Comparison of ENCODE assay signal across 8 cellular contexts in genomic region chr3:105836533-105836932, GRCh38. TPM values are rescaled to one million over a fixed set of nuclear protein-coding genes. Genes with fewer than 3 reads are reported as not detected.
DNase-seq lines count a peak whose midpoint lies in the region; ATAC-seq and TF ChIP-seq lines count a peak whose summit lies in the region.

No MANE protein-coding gene starts in this region.

- H3K9me3 Mint-ChIP-seq in T-helper 1 cell treated with Interleukin-12 subunit alpha and Interleukin-12 subunit beta and Interleukin-4 antibody, amounts not matched to agents 30 μg/mL and 1 μg/mL, for 36 hours = no peaks in the 10 kb centered on the region

- ATAC-seq in GM21723 (IDR thresholded peaks at IDR 0.05; ENCODE audit: unreplicated experiment) (peak; percentile 55), left ventricle myocardium superior (peak; percentile 50)

- H3K27ac Mint-ChIP-seq in T-helper 1 cell treated with Interleukin-12 subunit alpha and Interleukin-12 subunit beta and Interleukin-4 antibody, amounts not matched to agents 30 μg/mL and 1 μg/mL, for 36 hours = peak overlapping the region; percentile 64

- TF ChIP-seq CTCF in GM10266 (IDR thresholded peaks at IDR 0.05; ENCODE audit: control insufficient read depth, insufficient read depth, low read depth, missing control alignments) = no peak

- intact Hi-C loops in left ventricle myocardium superior (cut with micrococcal nuclease) = no loop called here

- H3K27me3 Mint-ChIP-seq in T-helper 1 cell treated with Interleukin-12 subunit alpha and Interleukin-12 subunit beta and Interleukin-4 antibody, amounts not matched to agents 30 μg/mL and 1 μg/mL, for 36 hours (ENCODE audit: low read depth) = no peaks in the 10 kb centered on the region

- peak overlapping the region; percentile 20 for H3K4me3 Mint-ChIP-seq in T-helper 1 cell treated with Interleukin-12 subunit alpha and Interleukin-12 subunit beta and Interleukin-4 antibody, amounts not matched to agents 30 μg/mL and 1 μg/mL, for 36 hours

- peaks cover 44% of the 10 kb centered on the region for H3K36me3 Mint-ChIP-seq in T-helper 1 cell treated with Interleukin-12 subunit alpha and Interleukin-12 subunit beta and Interleukin-4 antibody, amounts not matched to agents 30 μg/mL and 1 μg/mL, for 36 hours (ENCODE audit: low read depth)

- H3K4me1 Mint-ChIP-seq in T-helper 1 cell treated with Interleukin-12 subunit alpha and Interleukin-12 subunit beta and Interleukin-4 antibody, amounts not matched to agents 30 μg/mL and 1 μg/mL, for 36 hours (ENCODE audit: low read depth) = peaks cover 56% of the 10 kb centered on the region

- DNase-seq in GM10266 (ENCODE audit: extremely low spot score) = peak; percentile 45
- no peak for DNase-seq in left ventricle myocardium superior
- DNase-seq in globus pallidus (ENCODE audit: low spot score) = no peak
- no peak for DNase-seq in activated effector memory CD4-positive, alpha-beta T cell treated with anti-CD3 and anti-CD28 coated beads, Interleukin-2, amount 50 U/mL, for 16 hours
- no peak for DNase-seq in superior temporal gyrus (ENCODE audit: extremely low spot score)
- DNase-seq in DMS53 treated with DMSO at 0.1 percent for 48 hours (lab: John Stamatoyannopoulos, UW; ENCODE audit: unreplicated experiment) = no peak

RNA-seq across cellular contexts. Expression of gene CBLB, which starts 32.3 kb away (rescaled TPM):
- 60.3 TPM for total RNA-seq in left ventricle myocardium superior
